In the genomic region with DNA sequence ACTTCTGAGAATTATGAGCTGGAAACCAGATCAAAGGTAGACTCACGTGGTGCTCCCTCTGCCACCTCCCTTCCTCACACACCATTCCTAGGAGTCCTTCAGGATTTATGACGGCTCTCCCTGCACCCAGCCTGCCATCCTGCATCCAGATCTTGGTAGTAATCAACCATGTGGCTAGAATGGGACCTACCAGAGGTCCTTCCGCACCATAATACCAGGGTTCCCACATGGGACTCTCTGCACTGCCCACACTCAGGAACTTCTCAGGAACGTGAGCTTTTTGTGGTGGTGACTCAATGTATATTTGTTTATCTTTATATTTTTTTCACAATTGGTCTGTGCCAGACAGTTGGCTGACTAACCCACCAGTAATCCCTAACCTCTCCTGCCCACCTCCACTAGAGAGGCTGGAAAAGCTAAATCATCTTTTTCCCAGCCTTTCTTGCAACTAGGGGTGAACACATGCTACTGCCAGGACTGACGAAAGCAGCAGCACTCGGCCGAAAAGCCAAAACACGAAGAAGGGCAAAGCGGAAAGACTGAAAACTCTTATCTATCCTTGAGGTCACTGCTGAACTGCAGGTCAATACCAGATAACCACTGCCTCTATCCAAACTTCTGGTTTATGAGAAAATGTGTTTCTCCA, we compare ENCODE assay signal across 10 cellular contexts.
DNase-seq lines count a peak whose midpoint lies in the region; ATAC-seq and TF ChIP-seq lines count a peak whose summit lies in the region.
"Had no signal": no experiment of that assay in that cellular context is flagged by ENCODE, and none has a peak within 500 bp of the region (broad histone marks: within the 10 kb centered on the region; RNA-seq: fewer than 3 reads in every experiment).

No MANE protein-coding gene starts in this region.

- peak; percentile 98 for DNase-seq in Daoy (ENCODE audit: low read depth)
- peak; percentile 91 for DNase-seq in LoVo (ENCODE audit: low spot score)
- DNase-seq in amniotic stem cell (lab: John Stamatoyannopoulos, UW), result peak; percentile 90
- DNase-seq in mesothelial cell of epicardium (ENCODE audit: low spot score in 2 of 2, unreplicated experiment in 2 of 2), result no peak
- DNase-seq in central memory CD4-positive, alpha-beta T cell, result no peak
- no peak for DNase-seq in nucleus accumbens (lab: John Stamatoyannopoulos, UW)
- DNase-seq: effector memory CD4-positive, alpha-beta T cell; Right ventricle myocardium superior had no signal

- H3K4me1 Mint-ChIP-seq in mesothelial cell of epicardium, result peaks cover 12% of the 10 kb centered on the region

- H3K36me3 Mint-ChIP-seq in mesothelial cell of epicardium, result no peaks in the 10 kb centered on the region

- no peak overlapping the region for H3K4me3 Mint-ChIP-seq in mesothelial cell of epicardium

- no peaks in the 10 kb centered on the region for H3K9me3 Mint-ChIP-seq in mesothelial cell of epicardium

- ATAC-seq in HG02588 (IDR thresholded peaks at IDR 0.05; ENCODE audit: unreplicated experiment), result no peak
- ATAC-seq in GM19324 (IDR thresholded peaks at IDR 0.05; ENCODE audit: low FRiP score, unreplicated experiment), result no peak

- H3K27me3 Mint-ChIP-seq in mesothelial cell of epicardium (ENCODE audit: low read depth), result no peaks in the 10 kb centered on the region

- H3K27ac Mint-ChIP-seq in mesothelial cell of epicardium, result peak overlapping the region; percentile 57

- TF ChIP-seq CTCF in mesothelial cell of epicardium (IDR thresholded peaks at IDR 0.05; ENCODE audit: unreplicated experiment), result no peak

Comparison
In these comparisons a context has a peak if more than half of its experiments do, and no peak if none do; other contexts are left out.
1. DNase-seq: peak in Daoy (single experiment), LoVo (single experiment) and amniotic stem cell (single experiment); none in mesothelial cell of epicardium (0 of 2), central memory CD4-positive, alpha-beta T cell (single experiment) and nucleus accumbens (0 of 56).